ENCODE assay signal across 9 cellular contexts in genomic region chr5:157740211-157740610, GRCh38. TPM values are rescaled to one million over a fixed set of nuclear protein-coding genes. Genes with fewer than 3 reads are reported as not detected.
DNase-seq lines count a peak whose midpoint lies in the region; ATAC-seq and TF ChIP-seq lines count a peak whose summit lies in the region.
"Had no signal": no experiment of that assay in that cellular context is flagged by ENCODE, and none has a peak within 500 bp of the region (broad histone marks: within the 10 kb centered on the region; RNA-seq: fewer than 3 reads in every experiment).

No MANE protein-coding gene starts in this region.

- no peak overlapping the region for H3K4me3 ChIP-seq in cardiac muscle cell

- H3K27me3 ChIP-seq in cardiac muscle cell = no peaks in the 10 kb centered on the region

- peak; percentile 18 to 47 for DNase-seq in cardiac muscle cell (ENCODE audit: low read depth in 1 of 2, low spot score in 1 of 2)
- no peak for DNase-seq in Right ventricle myocardium inferior (ENCODE audit: missing footprints)
- DNase-seq in NCI-H69 (lab: John Stamatoyannopoulos, UW) = peak; percentile 60
- DNase-seq in endothelial cell (ENCODE audit: low spot score) = no peak
- no peak for DNase-seq in type B pancreatic cell (ENCODE audit: extremely low spot score, unreplicated experiment)
- DNase-seq in GOT3 (lab: John Stamatoyannopoulos, UW) = no peak
- no peak for DNase-seq in amygdala (lab: John Stamatoyannopoulos, UW)

- H3K4me3 Mint-ChIP-seq in endothelial cell (ENCODE audit: unreplicated experiment) = no peak overlapping the region
- peak overlapping the region; percentile 30 for H3K4me3 Mint-ChIP-seq in type B pancreatic cell
- H3K4me3 Mint-ChIP-seq: stimulated activated naive CD8-positive, alpha-beta T cell treated with anti-CD3 and anti-CD28 coated beads, Interleukin-15, Interleukin-2, amounts not matched to agents 100 ng/mL and 50 ng/mL, for 24 hours had no signal

- no peak for TF ChIP-seq POLR2A in GM18505 (IDR thresholded peaks at IDR 0.05; ENCODE audit: borderline replicate concordance, extremely low read depth, insufficient read depth, insufficient read length)

- H3K9me3 ChIP-seq in cardiac muscle cell (ENCODE audit: low read depth) = no peaks in the 10 kb centered on the region

- no peak overlapping the region for H3K27ac ChIP-seq in cardiac muscle cell

- no peaks in the 10 kb centered on the region for H3K4me1 ChIP-seq in cardiac muscle cell (ENCODE audit: low read depth)

- H3K9me3 Mint-ChIP-seq in endothelial cell (ENCODE audit: unreplicated experiment) (no peaks in the 10 kb centered on the region), type B pancreatic cell (no peaks in the 10 kb centered on the region)
- H3K9me3 Mint-ChIP-seq: stimulated activated naive CD8-positive, alpha-beta T cell treated with anti-CD3 and anti-CD28 coated beads, Interleukin-15, Interleukin-2, amounts not matched to agents 100 ng/mL and 50 ng/mL, for 24 hours had no signal

- intact Hi-C loops in Right ventricle myocardium inferior (cut with DNase I) = no loop called here

- peak; percentile 45 for TF ChIP-seq CTCF in cardiac muscle cell (IDR thresholded peaks at IDR 0.05; ENCODE audit: low read depth, low read length)
- peak; percentile 50 for TF ChIP-seq CTCF in endothelial cell (IDR thresholded peaks at IDR 0.05; ENCODE audit: unreplicated experiment)
- peak; percentile 58 for TF ChIP-seq CTCF in type B pancreatic cell (conservative IDR thresholded peaks at IDR 0.05)

- H3K27ac Mint-ChIP-seq in endothelial cell (ENCODE audit: unreplicated experiment) (no peak overlapping the region), type B pancreatic cell (no peak overlapping the region)
- H3K27ac Mint-ChIP-seq: stimulated activated naive CD8-positive, alpha-beta T cell treated with anti-CD3 and anti-CD28 coated beads, Interleukin-15, Interleukin-2, amounts not matched to agents 100 ng/mL and 50 ng/mL, for 24 hours had no signal

- H3K36me3 Mint-ChIP-seq in endothelial cell (ENCODE audit: low read depth, unreplicated experiment) (peaks cover 10% of the 10 kb centered on the region), type B pancreatic cell (no peaks in the 10 kb centered on the region)

- H3K4me1 Mint-ChIP-seq in endothelial cell (ENCODE audit: unreplicated experiment) (peaks cover 11% of the 10 kb centered on the region), type B pancreatic cell (ENCODE audit: unreplicated experiment) (peaks cover 7% of the 10 kb centered on the region)

- H3K27me3 Mint-ChIP-seq in endothelial cell (ENCODE audit: unreplicated experiment) (peaks cover 11% of the 10 kb centered on the region), type B pancreatic cell (peaks cover 5% of the 10 kb centered on the region)
- H3K27me3 Mint-ChIP-seq: stimulated activated naive CD8-positive, alpha-beta T cell treated with anti-CD3 and anti-CD28 coated beads, Interleukin-15, Interleukin-2, amounts not matched to agents 100 ng/mL and 50 ng/mL, for 24 hours had no signal

- H3K36me3 ChIP-seq in cardiac muscle cell = no peaks in the 10 kb centered on the region

- ATAC-seq in Right ventricle myocardium inferior (no peak), GM18505 (IDR thresholded peaks at IDR 0.05; ENCODE audit: unreplicated experiment) (no peak)

RNA-seq across cellular contexts. Expression of gene LSM11, which starts 3.3 kb away (rescaled TPM):
- total RNA-seq in cardiac muscle cell (3.0 and 5.5 TPM in 2 replicates), Right ventricle myocardium inferior (1.5 TPM), endothelial cell (ENCODE audit: unreplicated experiment) (6.0 TPM), type B pancreatic cell (ENCODE audit: low replicate concordance) (3.6 and 7.1 TPM in 2 replicates)
- polyA plus RNA-seq in cardiac muscle cell = 1.6 and 2.2 TPM in 2 replicates

RNA-seq across cellular contexts. Expression of gene THG1L, which starts 9.0 kb away (rescaled TPM):
- total RNA-seq in cardiac muscle cell = 10.0 and 10.4 TPM in 2 replicates
- 6.1 and 9.4 TPM in 2 replicates for polyA plus RNA-seq in cardiac muscle cell
- 3.9 TPM for total RNA-seq in Right ventricle myocardium inferior
- 6.4 TPM for total RNA-seq in endothelial cell (ENCODE audit: unreplicated experiment)
- total RNA-seq in type B pancreatic cell (ENCODE audit: low replicate concordance) = 9.9 and 13.6 TPM in 2 replicates

Comparison
In these comparisons a context has a peak if more than half of its experiments do, and no peak if none do; other contexts are left out.
1. DNase-seq: peak in cardiac muscle cell (2 of 2) and NCI-H69 (single experiment); none in Right ventricle myocardium inferior (single experiment), endothelial cell (single experiment), type B pancreatic cell (single experiment), GOT3 (single experiment) and amygdala (0 of 56).
2. Peak in every context shown above with its lines, with median percentiles within 50 percentile points of each other: CTCF ChIP-seq.